27 cellular contexts compared by ENCODE assay signal in the genomic region with DNA sequence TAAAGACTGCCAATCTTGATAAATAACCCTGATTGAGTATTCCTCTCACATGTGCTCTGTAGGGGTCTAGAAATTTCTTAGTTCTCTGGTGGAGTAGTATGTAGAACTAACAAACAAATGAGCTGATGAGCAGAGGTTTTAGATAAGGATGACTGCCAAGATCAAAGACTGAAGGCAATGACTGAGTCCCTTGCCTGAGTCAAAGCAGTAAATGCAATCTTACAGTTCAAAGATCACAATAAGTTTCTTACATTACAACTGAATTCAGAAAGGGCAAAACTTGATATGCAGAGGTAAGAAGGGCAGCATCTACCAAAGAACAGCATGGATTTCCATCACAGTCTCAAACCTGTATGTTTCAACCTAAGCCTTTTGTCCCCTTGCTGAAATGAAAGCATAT.
"Had no signal": no experiment of that assay in that cellular context is flagged by ENCODE, and none has a peak within 500 bp of the region (broad histone marks: within the 10 kb centered on the region; RNA-seq: fewer than 3 reads in every experiment).

No MANE protein-coding gene starts in this region.

- H3K4me1 Mint-ChIP-seq: mesothelial cell of epicardium; naive thymus-derived CD4-positive, alpha-beta T cell; stimulated activated naive B cell treated with anti-CD40 and anti-IgM and Interleukin-4, amounts not matched to agents 10 μg/mL and 1 μg/mL and 100 μg/mL, for 72 hours had no signal

- H3K4me3 ChIP-seq: heart right ventricle, left ventricle myocardium inferior, lung, ovary, right atrium auricular region, right lobe of liver, stomach, thoracic aorta, tibial artery, upper lobe of right lung had no signal

- H3K4me1 ChIP-seq: heart right ventricle, left ventricle myocardium inferior, right atrium auricular region, right lobe of liver, stomach, tibial artery, upper lobe of right lung had no signal

- H3K27ac Mint-ChIP-seq: mesothelial cell of epicardium; naive thymus-derived CD4-positive, alpha-beta T cell; natural killer cell treated with Interleukin-12 subunit alpha and Interleukin-12 subunit beta and Interleukin-15 and Interleukin-18, amount 100 ng/mL, for 72 hours; progenitor cell of endocrine pancreas; stimulated activated naive B cell treated with anti-CD40 and anti-IgM and Interleukin-4, amounts not matched to agents 10 μg/mL and 1 μg/mL and 100 μg/mL, for 72 hours had no signal

- DNase-seq: heart right ventricle; hippocampal formation; kidney glomerular epithelial cell; left cardiac atrium; left ventricle myocardium inferior; mesendoderm; naive thymus-derived CD4-positive, alpha-beta T cell; ovary; right lobe of liver; stimulated activated CD4-positive, alpha-beta T cell treated with anti-CD3 and anti-CD28 coated beads, Interleukin-12 subunit alpha, Interleukin-12 subunit beta, amount 100 ng/mL, for 4 hours; stimulated activated CD4-positive, alpha-beta T cell treated with anti-CD3 and anti-CD28 coated beads, Interleukin-15, amount 100 ng/mL, for 24 hours; stimulated activated CD4-positive, alpha-beta T cell treated with anti-CD3 and anti-CD28 coated beads, Interleukin-2, amount 100 ng/mL, for 24 hours; stimulated activated CD4-positive, alpha-beta T cell treated with anti-CD3 and anti-CD28 coated beads, Interleukin-4, amount 100 ng/mL, for 1 hour; stimulated activated naive B cell treated with anti-CD40 and anti-IgM and Interleukin-4, amounts not matched to agents 10 μg/mL and 1 μg/mL and 100 μg/mL, for 72 hours; stimulated activated naive CD8-positive, alpha-beta T cell treated with anti-CD3 and anti-CD28 coated beads, Interleukin-15, Interleukin-2, amounts not matched to agents 100 U/mL and 50 U/mL, for 24 hours; stomach; tibial artery; trophoblast cell; upper lobe of right lung had no signal

- H3K36me3 ChIP-seq: heart right ventricle, left ventricle myocardium inferior, ovary, right atrium auricular region, right lobe of liver, stomach, thoracic aorta, tibial artery, upper lobe of right lung had no signal

- ATAC-seq: heart right ventricle; left cardiac atrium; naive thymus-derived CD4-positive, alpha-beta T cell; natural killer cell treated with Interleukin-12 subunit alpha and Interleukin-12 subunit beta and Interleukin-15 and Interleukin-18, amount 100 ng/mL, for 72 hours; right lobe of liver; stimulated activated naive B cell treated with anti-CD40 and anti-IgM and Interleukin-4, amounts not matched to agents 10 μg/mL and 1 μg/mL and 100 μg/mL, for 72 hours; stimulated activated naive CD8-positive, alpha-beta T cell treated with anti-CD3 and anti-CD28 coated beads, Interleukin-15, Interleukin-2, amounts not matched to agents 100 U/mL and 50 U/mL, for 24 hours; upper lobe of right lung had no signal

- H3K9me3 ChIP-seq: ovary, right lobe of liver, thoracic aorta, upper lobe of right lung had no signal

- H3K27me3 Mint-ChIP-seq: naive thymus-derived CD4-positive, alpha-beta T cell; natural killer cell treated with Interleukin-12 subunit alpha and Interleukin-12 subunit beta and Interleukin-15 and Interleukin-18, amount 100 ng/mL, for 72 hours; progenitor cell of endocrine pancreas; stimulated activated naive B cell treated with anti-CD40 and anti-IgM and Interleukin-4, amounts not matched to agents 10 μg/mL and 1 μg/mL and 100 μg/mL, for 72 hours had no signal

- FAIRE-seq: keratinocyte, urothelium cell line had no signal

- H3K27me3 ChIP-seq: heart right ventricle, ovary, right atrium auricular region, right lobe of liver, stomach, tibial artery, upper lobe of right lung had no signal

- H3K4me3 Mint-ChIP-seq: mesothelial cell of epicardium; naive thymus-derived CD4-positive, alpha-beta T cell; natural killer cell treated with Interleukin-12 subunit alpha and Interleukin-12 subunit beta and Interleukin-15 and Interleukin-18, amount 100 ng/mL, for 72 hours; stimulated activated naive B cell treated with anti-CD40 and anti-IgM and Interleukin-4, amounts not matched to agents 10 μg/mL and 1 μg/mL and 100 μg/mL, for 72 hours had no signal

- H3K27ac ChIP-seq: heart right ventricle, left ventricle myocardium inferior, ovary, right atrium auricular region, right lobe of liver, stomach, thoracic aorta, tibial artery, upper lobe of right lung had no signal

- H3K36me3 Mint-ChIP-seq: mesothelial cell of epicardium; naive thymus-derived CD4-positive, alpha-beta T cell; natural killer cell treated with Interleukin-12 subunit alpha and Interleukin-12 subunit beta and Interleukin-15 and Interleukin-18, amount 100 ng/mL, for 72 hours; stimulated activated naive B cell treated with anti-CD40 and anti-IgM and Interleukin-4, amounts not matched to agents 10 μg/mL and 1 μg/mL and 100 μg/mL, for 72 hours had no signal
